Comparison of ENCODE assay signal across 24 cellular contexts in genomic region chr12:69598174-69598753, GRCh38. TPM values are rescaled to one million over a fixed set of nuclear protein-coding genes. Genes with fewer than 3 reads are reported as not detected.
DNase-seq lines count a peak whose midpoint lies in the region; ATAC-seq, FAIRE-seq and TF ChIP-seq lines count a peak whose summit lies in the region.
"Had no signal": no experiment of that assay in that cellular context is flagged by ENCODE, and none has a peak within 500 bp of the region (broad histone marks: within the 10 kb centered on the region; RNA-seq: fewer than 3 reads in every experiment).

No MANE protein-coding gene starts in this region.

- TF ChIP-seq POLR2A in A549 (IDR thresholded peaks at IDR 0.05; ENCODE audit: low read length) = no peak

- no peak overlapping the region for H3K4me3 Mint-ChIP-seq in activated CD8-positive, alpha-beta T cell treated with anti-CD3 and anti-CD28 coated beads for 36 hours
- no peak overlapping the region for H3K4me3 Mint-ChIP-seq in activated CD8-positive, alpha-beta T cell treated with anti-CD3 and anti-CD28 coated beads, Interleukin-2, amount 10 ng/mL, durations not matched to agents 7 days and 5 days
- H3K4me3 Mint-ChIP-seq in endothelial cell (ENCODE audit: unreplicated experiment) = peak overlapping the region; percentile 33

- peak overlapping the region; percentile 42 for H3K27ac Mint-ChIP-seq in activated CD8-positive, alpha-beta T cell treated with anti-CD3 and anti-CD28 coated beads for 36 hours
- H3K27ac Mint-ChIP-seq in activated CD8-positive, alpha-beta T cell treated with anti-CD3 and anti-CD28 coated beads, Interleukin-2, amount 10 ng/mL, durations not matched to agents 7 days and 5 days = no peak overlapping the region
- H3K27ac Mint-ChIP-seq in endothelial cell (ENCODE audit: unreplicated experiment) = no peak overlapping the region

- H3K4me2 ChIP-seq in A549 = no peak overlapping the region

- peaks cover 72% of the 10 kb centered on the region for H3K36me3 Mint-ChIP-seq in activated CD8-positive, alpha-beta T cell treated with anti-CD3 and anti-CD28 coated beads for 36 hours (ENCODE audit: low read depth)
- peaks cover 71% of the 10 kb centered on the region for H3K36me3 Mint-ChIP-seq in activated CD8-positive, alpha-beta T cell treated with anti-CD3 and anti-CD28 coated beads, Interleukin-2, amount 10 ng/mL, durations not matched to agents 7 days and 5 days (ENCODE audit: low read depth)
- H3K36me3 Mint-ChIP-seq in endothelial cell (ENCODE audit: low read depth, unreplicated experiment) = peaks cover 29% of the 10 kb centered on the region

- H3K36me3 ChIP-seq in mucosa of descending colon (ENCODE audit: low read depth) = peaks cover 8% of the 10 kb centered on the region

- intact Hi-C loops in activated CD8-positive, alpha-beta T cell treated with anti-CD3 and anti-CD28 coated beads for 36 hours (cut with micrococcal nuclease) = no loop called here
- intact Hi-C loops in mucosa of descending colon (cut with DNase I, micrococcal nuclease) = no loop called here

- no peaks in the 10 kb centered on the region for H3K27me3 Mint-ChIP-seq in activated CD8-positive, alpha-beta T cell treated with anti-CD3 and anti-CD28 coated beads for 36 hours
- H3K27me3 Mint-ChIP-seq in activated CD8-positive, alpha-beta T cell treated with anti-CD3 and anti-CD28 coated beads, Interleukin-2, amount 10 ng/mL, durations not matched to agents 7 days and 5 days (ENCODE audit: low read depth) = no peaks in the 10 kb centered on the region
- peaks cover 2% of the 10 kb centered on the region for H3K27me3 Mint-ChIP-seq in endothelial cell (ENCODE audit: unreplicated experiment)

- CTCF ChIA-PET in activated CD8-positive, alpha-beta T cell treated with anti-CD3 and anti-CD28 coated beads for 36 hours (lab: Charles Lee) = interaction anchor here (0.6 to 1.2 kb wide), 2 partner anchors 42 to 209 kb away, joined by 3 read pairs; no protein-coding TSS in a partner anchor
- CTCF ChIA-PET in activated CD8-positive, alpha-beta T cell treated with anti-CD3 and anti-CD28 coated beads, Interleukin-2, amount 10 ng/mL, durations not matched to agents 7 days and 5 days (lab: Charles Lee) = no interaction called here
- CTCF ChIA-PET in A549 (lab: Yijun Ruan, JAX) = interaction anchor here (1.1 to 1.8 kb wide), 3 partner anchors 8 to 41 kb away, joined by 3 to 5 read pairs (median 3); partner anchors contain the start of gene CCT2

- H3K9me3 ChIP-seq in A549 = no peaks in the 10 kb centered on the region
- no peaks in the 10 kb centered on the region for H3K9me3 ChIP-seq in mucosa of descending colon

- no peak for ATAC-seq in activated CD8-positive, alpha-beta T cell treated with anti-CD3 and anti-CD28 coated beads for 36 hours
- no peak for ATAC-seq in activated CD8-positive, alpha-beta T cell treated with anti-CD3 and anti-CD28 coated beads, Interleukin-2, amount 10 ng/mL, durations not matched to agents 7 days and 5 days
- 0 out of 6 replicates have a peak, but pooled peaks of 1 of the 2 experiments have one; percentile 17 for ATAC-seq in A549
- peak; percentile 74 for ATAC-seq in mucosa of descending colon
- ATAC-seq: HCT116, Panc1 had no signal

- peaks cover 12% of the 10 kb centered on the region for H3K4me1 Mint-ChIP-seq in activated CD8-positive, alpha-beta T cell treated with anti-CD3 and anti-CD28 coated beads for 36 hours (ENCODE audit: low read depth)
- peaks cover 8% of the 10 kb centered on the region for H3K4me1 Mint-ChIP-seq in activated CD8-positive, alpha-beta T cell treated with anti-CD3 and anti-CD28 coated beads, Interleukin-2, amount 10 ng/mL, durations not matched to agents 7 days and 5 days (ENCODE audit: low read depth)
- H3K4me1 Mint-ChIP-seq in endothelial cell (ENCODE audit: unreplicated experiment) = no peaks in the 10 kb centered on the region

- no peak for TF ChIP-seq EP300 in A549 (IDR thresholded peaks at IDR 0.05)

- no peak for TF ChIP-seq RAD21 in A549 (conservative IDR thresholded peaks at IDR 0.05 in 1 of 2, IDR thresholded peaks at IDR 0.05 in 1 of 2)

- peak; percentile 89 for FAIRE-seq in A549 (lab: Jason Lieb, UNC)
- FAIRE-seq in GM19239 (lab: Jason Lieb, UNC) = no peak
- FAIRE-seq: G401.6, GM12892, H1 had no signal

- no peak for DNase-seq in activated CD8-positive, alpha-beta T cell treated with anti-CD3 and anti-CD28 coated beads for 36 hours
- DNase-seq in activated CD8-positive, alpha-beta T cell treated with anti-CD3 and anti-CD28 coated beads, Interleukin-2, amount 10 ng/mL, durations not matched to agents 7 days and 5 days = no peak
- no peak for DNase-seq in A549 (ENCODE audit: low read depth in 1 of 2, low spot score in 1 of 2)
- no peak for DNase-seq in endothelial cell (ENCODE audit: low spot score)
- no peak for DNase-seq in mucosa of descending colon
- no peak for DNase-seq in GM19239 (ENCODE audit: insufficient read length, low spot score)
- no peak for DNase-seq in NCI-H2171 treated with DMSO at 0.1 percent for 48 hours (lab: John Stamatoyannopoulos, UW)
- DNase-seq: KG1, NCI-H1092, NCI-H1436, NCI-H187 treated with DMSO at 0.1 percent for 48 hours, NCI-H226, NCI-H524, NCI-H82, SIG-M5 had no signal

- no peak overlapping the region for H3K27ac ChIP-seq in A549
- H3K27ac ChIP-seq: C4-2B had no signal

- TF ChIP-seq CTCF in activated CD8-positive, alpha-beta T cell treated with anti-CD3 and anti-CD28 coated beads for 36 hours (IDR thresholded peaks at IDR 0.05) = no peak
- no peak for TF ChIP-seq CTCF in A549 (IDR thresholded peaks at IDR 0.05)
- TF ChIP-seq CTCF in endothelial cell (IDR thresholded peaks at IDR 0.05; ENCODE audit: unreplicated experiment) = no peak
- TF ChIP-seq CTCF in mucosa of descending colon (IDR thresholded peaks at IDR 0.05) = no peak

- POLR2A ChIA-PET in activated CD8-positive, alpha-beta T cell treated with anti-CD3 and anti-CD28 coated beads for 36 hours (lab: Charles Lee) = interaction anchor here (0.6 to 2.7 kb wide), 2 partner anchors 12 to 34 kb away, joined by 3 to 12 read pairs; partner anchors contain the start of gene CCT2
- POLR2A ChIA-PET in activated CD8-positive, alpha-beta T cell treated with anti-CD3 and anti-CD28 coated beads, Interleukin-2, amount 10 ng/mL, durations not matched to agents 7 days and 5 days (lab: Charles Lee) = interaction anchor here (0.7 to 0.9 kb wide), 2 partner anchors 9 to 21 kb away, joined by 3 to 4 read pairs; no protein-coding TSS in a partner anchor
- POLR2A ChIA-PET in A549 (lab: Yijun Ruan, JAX) = interaction anchor here (1.2 kb wide), 1 partner anchor 13 kb away, joined by 4 read pairs; the partner anchor contains the start of gene CCT2

- H3K4me1 ChIP-seq in A549 (no peaks in the 10 kb centered on the region), mucosa of descending colon (ENCODE audit: low read depth) (peaks cover 10% of the 10 kb centered on the region)

- H3K9me3 Mint-ChIP-seq in activated CD8-positive, alpha-beta T cell treated with anti-CD3 and anti-CD28 coated beads for 36 hours = no peaks in the 10 kb centered on the region
- no peaks in the 10 kb centered on the region for H3K9me3 Mint-ChIP-seq in activated CD8-positive, alpha-beta T cell treated with anti-CD3 and anti-CD28 coated beads, Interleukin-2, amount 10 ng/mL, durations not matched to agents 7 days and 5 days (ENCODE audit: insufficient read depth)
- H3K9me3 Mint-ChIP-seq in endothelial cell (ENCODE audit: unreplicated experiment) = no peaks in the 10 kb centered on the region

- H3K4me3 ChIP-seq in A549 = no peak overlapping the region
- no peak overlapping the region for H3K4me3 ChIP-seq in mucosa of descending colon

- 58% methylated on average over 4 of the region's 4 CpGs for WGBS in A549 (ENCODE audit: missing lambda C conversion rate)

TF ChIP-seq in A549, 52 proteins besides CTCF, POLR2A, EP300 and RAD21 (continues in another document):
- TF ChIP-seq ZC3H11A (IDR thresholded peaks at IDR 0.05) = no peak
- TF ChIP-seq RARB (CRISPR knock-in tag; IDR thresholded peaks at IDR 0.05) = no peak
- TF ChIP-seq ATOH8 (CRISPR knock-in tag; IDR thresholded peaks at IDR 0.05; ENCODE audit: low read depth) = no peak

RNA-seq across cellular contexts. Expression of gene LRRC10, which starts 12.4 kb away (rescaled TPM):
- total RNA-seq in activated CD8-positive, alpha-beta T cell treated with anti-CD3 and anti-CD28 coated beads for 36 hours = not detected
- total RNA-seq in activated CD8-positive, alpha-beta T cell treated with anti-CD3 and anti-CD28 coated beads, Interleukin-2, amount 10 ng/mL, durations not matched to agents 7 days and 5 days = not detected
- polyA plus RNA-seq in A549 (2011; rRNA removed) = not detected in 2 replicates
- not detected in 2 replicates for polyA plus RNA-seq in A549 (2012; cell fraction: cytosol; rRNA removed)
- polyA plus RNA-seq in A549 (2012; cell fraction: nucleus; rRNA removed) = 0.02 TPM in 1 of 2 replicates, not detected in the other
- not detected in 3 replicates for polyA plus RNA-seq in A549 (2017; fragmentation: RNase III; extraction: RNeasy Plus Mini Kit Qiagen cat#74134 plus additional on column Dnase treatment)
- not detected in 2 replicates for polyA minus RNA-seq in A549 (2011; rRNA and poly(A)+ RNA removed)
- not detected for total RNA-seq in endothelial cell (ENCODE audit: unreplicated experiment)
- total RNA-seq in mucosa of descending colon = not detected
- total RNA-seq: A172, Daoy, H1, HT1080 had no signal
- polyA plus RNA-seq: H1 had no signal

RNA-seq across cellular contexts. Expression of gene CCT2, which starts 13.0 kb away (rescaled TPM):
- total RNA-seq in activated CD8-positive, alpha-beta T cell treated with anti-CD3 and anti-CD28 coated beads for 36 hours = 100 to 1,000 TPM; 389 to 403 TPM
- total RNA-seq in activated CD8-positive, alpha-beta T cell treated with anti-CD3 and anti-CD28 coated beads, Interleukin-2, amount 10 ng/mL, durations not matched to agents 7 days and 5 days = 100 to 1,000 TPM; 238 to 252 TPM
- polyA plus RNA-seq in A549 (2011; rRNA removed) = 492 and 548 TPM in 2 replicates
- polyA plus RNA-seq in A549 (2012; cell fraction: cytosol; rRNA removed) = 329 and 423 TPM in 2 replicates
- polyA plus RNA-seq in A549 (2012; cell fraction: nucleus; rRNA removed) = 206 and 252 TPM in 2 replicates
- polyA plus RNA-seq in A549 (2017; fragmentation: RNase III; extraction: RNeasy Plus Mini Kit Qiagen cat#74134 plus additional on column Dnase treatment) = 437 to 442 TPM (median 441 TPM) in 3 replicates
- 292 and 323 TPM in 2 replicates for polyA minus RNA-seq in A549 (2011; rRNA and poly(A)+ RNA removed)
- 153 TPM for total RNA-seq in endothelial cell (ENCODE audit: unreplicated experiment)
- total RNA-seq in mucosa of descending colon = 100 to 1,000 TPM in 2 of 3 donors, 10 to 100 TPM in 1; 85.0 to 106 (median 103) TPM
